In genomic region chr14:38838049-38838978, GRCh38 we compare ENCODE assay signal across 14 cellular contexts.
"Had no signal": no experiment of that assay in that cellular context is flagged by ENCODE, and none has a peak within 500 bp of the region (broad histone marks: within the 10 kb centered on the region; RNA-seq: fewer than 3 reads in every experiment).

No MANE protein-coding gene starts in this region.

- ATAC-seq: effector memory CD8-positive, alpha-beta T cell; left lung had no signal

- DNase-seq: activated CD4-positive, alpha-beta T cell treated with anti-CD3 and anti-CD28 coated beads for 48 hours; activated naive CD4-positive, alpha-beta T cell treated with anti-CD3 and anti-CD28 coated beads, Interleukin-2, amount 10 ng/mL, durations not matched to agents 7 days and 5 days; adrenal gland; central memory CD4-positive, alpha-beta T cell; effector memory CD8-positive, alpha-beta T cell; erythroblast; occipital lobe; T-cell had no signal

- H3K4me3 Mint-ChIP-seq: activated naive CD4-positive, alpha-beta T cell treated with anti-CD3 and anti-CD28 coated beads, Interleukin-2, amount 10 ng/mL, durations not matched to agents 7 days and 5 days; dendritic cell treated with granulocyte-macrophage colony-stimulating factor and Interleukin-4, amounts not matched to agents 40 ng/mL and 50 ng/mL, for 4 days; effector memory CD8-positive, alpha-beta T cell; T-cell had no signal

- H3K9me3 Mint-ChIP-seq: activated naive CD4-positive, alpha-beta T cell treated with anti-CD3 and anti-CD28 coated beads, Interleukin-2, amount 10 ng/mL, durations not matched to agents 7 days and 5 days; activated T-helper 2 cell treated with anti-CD3 and anti-CD28 coated beads, Interferon-gamma antibody, Interleukin-2, Interleukin-4, amounts not matched to agents 10 μg/mL and 5 μg/mL and 100 μg/mL, durations not matched to agents 14 hours and 24 hours and 36 hours; dendritic cell treated with granulocyte-macrophage colony-stimulating factor and Interleukin-4, amounts not matched to agents 40 ng/mL and 50 ng/mL, for 4 days; T-cell had no signal

- H3K27ac ChIP-seq: adrenal gland, SK-N-MC, skin epidermis, tibial nerve had no signal

- H3K4me3 ChIP-seq: adrenal gland, left lung, SK-N-MC, skin epidermis, tibial nerve had no signal

- H3K27ac Mint-ChIP-seq: activated naive CD4-positive, alpha-beta T cell treated with anti-CD3 and anti-CD28 coated beads, Interleukin-2, amount 10 ng/mL, durations not matched to agents 7 days and 5 days; activated T-helper 2 cell treated with anti-CD3 and anti-CD28 coated beads, Interferon-gamma antibody, Interleukin-2, Interleukin-4, amounts not matched to agents 10 μg/mL and 5 μg/mL and 100 μg/mL, durations not matched to agents 14 hours and 24 hours and 36 hours; dendritic cell treated with granulocyte-macrophage colony-stimulating factor and Interleukin-4, amounts not matched to agents 40 ng/mL and 50 ng/mL, for 4 days; effector memory CD8-positive, alpha-beta T cell; T-cell had no signal

- H3K36me3 ChIP-seq: adrenal gland, left lung had no signal

- H3K9me3 ChIP-seq: adrenal gland, left lung, tibial nerve had no signal

- H3K27me3 ChIP-seq: adrenal gland, left lung, tibial nerve had no signal

- H3K36me3 Mint-ChIP-seq: activated naive CD4-positive, alpha-beta T cell treated with anti-CD3 and anti-CD28 coated beads, Interleukin-2, amount 10 ng/mL, durations not matched to agents 7 days and 5 days; T-cell had no signal

- H3K4me1 Mint-ChIP-seq: activated naive CD4-positive, alpha-beta T cell treated with anti-CD3 and anti-CD28 coated beads, Interleukin-2, amount 10 ng/mL, durations not matched to agents 7 days and 5 days; T-cell had no signal
